ENCODE assay signal across 8 cellular contexts in the genomic region with DNA sequence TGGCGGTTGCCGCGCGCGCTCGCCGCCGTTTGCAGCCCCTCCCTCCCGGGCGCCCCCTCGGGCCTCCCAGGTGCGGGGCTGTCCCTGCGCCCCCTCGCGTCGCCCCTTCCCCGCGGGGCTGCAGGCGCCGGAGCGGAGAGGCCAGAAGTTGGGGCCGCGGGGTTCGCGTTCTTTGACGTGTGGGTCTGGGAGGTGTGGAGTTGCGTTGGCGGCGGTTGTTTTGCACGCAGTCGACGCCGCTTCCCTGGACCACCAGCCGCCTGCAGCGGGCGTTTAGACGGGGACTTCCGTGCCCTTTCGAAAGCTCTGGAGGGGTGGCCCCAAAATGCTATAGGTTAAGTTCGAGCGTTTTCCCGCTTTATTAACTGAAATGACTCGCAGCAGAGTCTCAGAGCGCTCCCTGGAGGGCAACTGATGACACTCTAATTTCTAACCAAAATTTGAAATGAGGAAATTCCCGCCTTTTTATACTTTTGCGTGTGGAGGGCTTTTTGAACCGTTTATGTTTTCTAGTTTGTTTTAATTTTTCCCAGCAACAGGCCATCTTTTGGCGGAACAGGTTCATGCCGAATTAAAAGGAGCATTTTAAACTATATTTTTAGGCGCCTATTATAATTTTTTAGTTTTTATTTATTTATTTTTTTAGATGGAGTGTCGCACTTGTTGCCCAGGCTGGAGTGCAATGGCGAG. TPM values are rescaled to one million over a fixed set of nuclear protein-coding genes. Genes with fewer than 3 reads are reported as not detected.
DNase-seq lines count a peak whose midpoint lies in the region; ATAC-seq and TF ChIP-seq lines count a peak whose summit lies in the region.

No MANE protein-coding gene starts in this region.

- WGBS in gastroesophageal sphincter (ENCODE audit: low coverage in 1 of 2), 2 donors, result 0 to 1% methylated on average over 10 to 13 of the region's 52 CpGs

- H3F3A ChIP-seq in MM.1S (ENCODE audit: insufficient read depth, low read length), result peaks cover 30% of the 10 kb centered on the region

- peak; percentile 65 for TF ChIP-seq CTCF in MM.1S (IDR thresholded peaks at IDR 0.05; ENCODE audit: low read length)
- peak; percentile 53 to 84 (median 60) for TF ChIP-seq CTCF in gastroesophageal sphincter (IDR thresholded peaks at IDR 0.05)

- H3K27me3 ChIP-seq in MM.1S (replicated peaks; ENCODE audit: insufficient read depth, low read length), result no peaks in the 10 kb centered on the region
- H3K27me3 ChIP-seq in gastroesophageal sphincter, result no peaks in the 10 kb centered on the region

- no peaks in the 10 kb centered on the region for H3K9me2 ChIP-seq in MM.1S (replicated peaks; ENCODE audit: insufficient read depth, low read length)

- peak overlapping the region; percentile 77; the same call in 1 of the 2 replicates for H3K4me2 ChIP-seq in MM.1S (ENCODE audit: low read depth, low read length)

- DNase-seq in GDM1 (lab: John Stamatoyannopoulos, UW) (peak; percentile 77), HCEC 1CT (peak; percentile 86), MM.1S (peak; percentile 98), SHP77 treated with DMSO at 0.1 percent for 48 hours (lab: John Stamatoyannopoulos, UW) (peak; percentile 56), nucleus accumbens (lab: John Stamatoyannopoulos, UW) (peak in 51 of 56 donors; percentile 6 to 85 (median 52))
- peak; percentile 73 for DNase-seq in activated gamma-delta T cell treated with anti-CD3 and anti-CD28 coated beads, Interleukin-2, amount 50 U/mL, for 16 hours (ENCODE audit: low read depth)

- H3K4me1 ChIP-seq in MM.1S (ENCODE audit: low read length) (peaks cover 13% of the 10 kb centered on the region), gastroesophageal sphincter (peaks cover 0 to 48% (median 15%) of the 10 kb centered on the region in 3 donors)

- H3K4me3 ChIP-seq in MM.1S (ENCODE audit: low read length) (peak overlapping the region; percentile 97), gastroesophageal sphincter (peak overlapping the region; percentile 83 to 85)

- TF ChIP-seq EP300 in gastroesophageal sphincter (IDR thresholded peaks at IDR 0.05), result no peak

- peak overlapping the region; percentile 99 for H3K9ac ChIP-seq in MM.1S (ENCODE audit: low read length)

- peak; percentile 41 for ATAC-seq in gastroesophageal sphincter

- H3K9me3 ChIP-seq in MM.1S (replicated peaks; ENCODE audit: insufficient read depth, low read length), result no peaks in the 10 kb centered on the region
- H3K9me3 ChIP-seq in gastroesophageal sphincter, result no peaks in the 10 kb centered on the region

- TF ChIP-seq POLR2A in gastroesophageal sphincter (IDR thresholded peaks at IDR 0.05), result no peak

- H2AFZ ChIP-seq in MM.1S (ENCODE audit: low read length), result peak overlapping the region; percentile 63

- H3K36me3 ChIP-seq in MM.1S (replicated peaks; ENCODE audit: insufficient read depth, low read length) (peaks cover 3% of the 10 kb centered on the region; the same call in 1 of the 2 replicates), gastroesophageal sphincter (no peaks in the 10 kb centered on the region)

- peaks cover 82% of the 10 kb centered on the region for H3K79me2 ChIP-seq in MM.1S (ENCODE audit: low read length)

- peak overlapping the region; percentile 95 for H3K27ac ChIP-seq in MM.1S (ENCODE audit: low read length)
- H3K27ac ChIP-seq in gastroesophageal sphincter, result peak overlapping the region; percentile 89 to 98 (median 94)
- peak overlapping the region; percentile 71 for H3K27ac ChIP-seq in temporal lobe (ENCODE audit: low read depth, low read length)

- H4K20me1 ChIP-seq in MM.1S (ENCODE audit: insufficient read depth, low read length), result peaks cover 9% of the 10 kb centered on the region

RNA-seq across cellular contexts. Expression of a gene that starts 0.9 kb away (rescaled TPM):
- total RNA-seq in gastroesophageal sphincter (10 to 100 TPM; 42.3 to 56.7 (median 53.7) TPM), temporal lobe (105 TPM)

Comparison
In these comparisons a context has a peak if more than half of its experiments do, and no peak if none do; other contexts are left out.
1. Peak in every context shown above with its lines: DNase-seq, ATAC-seq, H3K4me3 ChIP-seq and H3K27ac ChIP-seq.